In genomic region chr1:225998560-225999226, GRCh38 we compare ENCODE assay signal across 8 cellular contexts. TPM values are rescaled to one million over a fixed set of nuclear protein-coding genes. Genes with fewer than 3 reads are reported as not detected.
DNase-seq lines count a peak whose midpoint lies in the region; ATAC-seq and TF ChIP-seq lines count a peak whose summit lies in the region.

No MANE protein-coding gene starts in this region.

- in situ Hi-C loops in GM13977 (cut with MboI; ENCODE audit: low pct_unique_long_range_greater_than_20kb, low sequenced_read_pairs, unreplicated experiment), result no loop called here

- no peak overlapping the region for H2BK12ac ChIP-seq in neuronal stem cell (ENCODE audit: low read length)

- WGBS in esophagus squamous epithelium, 2 donors, result 0 to 1% methylated on average over 17 of the region's 19 CpGs
- WGBS in neuronal stem cell (ENCODE audit: extremely low coverage in 2 of 2, insufficient read length in 2 of 2, insufficient replicate concordance in 1 of 2), 2 donors, result no CpG with 5 or more reads among the region's 19 CpGs

- peak; percentile 31 for DNase-seq in EL
- no peak for DNase-seq in esophagus squamous epithelium (lab: John Stamatoyannopoulos, UW)
- no peak for DNase-seq in neuronal stem cell (ENCODE audit: low spot score)
- no peak for DNase-seq in GM13977 (ENCODE audit: low spot score)
- no peak for DNase-seq in stimulated activated CD4-positive, alpha-beta T cell treated with anti-CD3 and anti-CD28 coated beads, Interleukin-2, amount 100 ng/mL, for 24 hours
- no peak for DNase-seq in RPMI8226

- H3K23ac ChIP-seq in neuronal stem cell (ENCODE audit: low read depth, low read length, poor library complexity), result peak overlapping the region; percentile 92

- no peak overlapping the region for H3K4ac ChIP-seq in neuronal stem cell (ENCODE audit: low read length)

- peak overlapping the region; percentile 54 for H3K4me2 ChIP-seq in neuronal stem cell (ENCODE audit: insufficient read depth, low read length, poor library complexity, severe bottlenecking)

- H3K4me3 ChIP-seq in esophagus squamous epithelium (peak overlapping the region; percentile 56 to 93 (median 86)), neuronal stem cell (ENCODE audit: low read length in 2 of 2) (peak overlapping the region; percentile 94 to 96)

- peak overlapping the region; percentile 81 for H3K18ac ChIP-seq in neuronal stem cell (ENCODE audit: low read length)

- H3K27ac ChIP-seq in esophagus squamous epithelium, result peak overlapping the region; percentile 82 to 97 (median 94)
- H3K27ac ChIP-seq in neuronal stem cell (replicated peaks; ENCODE audit: low read length), result no peak overlapping the region

- peak; percentile 1 for ATAC-seq in HG02623 (IDR thresholded peaks at IDR 0.05; ENCODE audit: unreplicated experiment)
- peak; percentile 53 for ATAC-seq in SK-N-SH treated with all-trans-retinoic acid at 6 μM for 48 hours

- H3K9me3 ChIP-seq in esophagus squamous epithelium (no peaks in the 10 kb centered on the region), neuronal stem cell (replicated peaks in 1 of 2; ENCODE audit: control insufficient read depth in 2 of 2, insufficient read depth in 1 of 2, low read depth in 1 of 2, low read length in 2 of 2) (no peaks in the 10 kb centered on the region)

- no peak overlapping the region for H2BK15ac ChIP-seq in neuronal stem cell (ENCODE audit: low read length)

- no peak for TF ChIP-seq POLR2A in esophagus squamous epithelium (IDR thresholded peaks at IDR 0.05)

- intact Hi-C loops in esophagus squamous epithelium (cut with DNase I), result loop anchor here (5.0 to 10.0 kb wide), 2 partner anchors 66 to 114 kb away; partner anchors contain the start of gene H3-3A

- H2BK120ac ChIP-seq in neuronal stem cell (ENCODE audit: low read depth, low read length), result no peak overlapping the region

- TF ChIP-seq CTCF in esophagus squamous epithelium (IDR thresholded peaks at IDR 0.05), result peak in 1 of 6 experiments; percentile 17
- no peak for TF ChIP-seq CTCF in GM13977 (IDR thresholded peaks at IDR 0.05; ENCODE audit: extremely low read depth, insufficient read depth, missing control alignments)

- peak overlapping the region; percentile 91 for H2AFZ ChIP-seq in neuronal stem cell (ENCODE audit: low read length)

- peak overlapping the region; percentile 95 for H3K9ac ChIP-seq in neuronal stem cell (ENCODE audit: low read depth, low read length, poor library complexity)

- peaks cover 6% of the 10 kb centered on the region for H3K79me1 ChIP-seq in neuronal stem cell (ENCODE audit: low read depth, low read length)

- no peak overlapping the region for H4K91ac ChIP-seq in neuronal stem cell (ENCODE audit: low read depth, low read length, poor library complexity)

- H3K27me3 ChIP-seq in esophagus squamous epithelium, result no peaks in the 10 kb centered on the region
- H3K27me3 ChIP-seq in neuronal stem cell (ENCODE audit: control insufficient read depth in 3 of 3, insufficient read depth in 3 of 3, low read depth in 1 of 3, low read length in 3 of 3), result no peaks in the 10 kb centered on the region

- H3K36me3 ChIP-seq in esophagus squamous epithelium (peaks cover 0 to 23% (median 7%) of the 10 kb centered on the region in 3 donors), neuronal stem cell (replicated peaks in 1 of 2; ENCODE audit: control insufficient read depth in 2 of 2, insufficient read depth in 2 of 2, low read length in 2 of 2) (peaks cover 7 to 29% of the 10 kb centered on the region in 2 donors)

- no peak overlapping the region for H2AK5ac ChIP-seq in neuronal stem cell (ENCODE audit: low read depth, low read length)

- H4K8ac ChIP-seq in neuronal stem cell (ENCODE audit: low read depth, low read length), result no peak overlapping the region

- peak overlapping the region; percentile 33 for H3K14ac ChIP-seq in neuronal stem cell (ENCODE audit: low read length)

- no peak overlapping the region for H2BK5ac ChIP-seq in neuronal stem cell (ENCODE audit: low read length)

- H3K4me1 ChIP-seq in esophagus squamous epithelium (peaks cover 21 to 73% (median 21%) of the 10 kb centered on the region in 3 donors), neuronal stem cell (ENCODE audit: control insufficient read depth in 2 of 2, insufficient read depth in 1 of 2, low read depth in 1 of 2, low read length in 2 of 2) (peaks cover 16 to 17% of the 10 kb centered on the region in 2 donors)

TF ChIP-seq in SK-N-SH treated with all-trans-retinoic acid at 6 μM for 48 hours, 23 proteins besides CTCF, POLR2A, EP300 and RAD21:
- TF ChIP-seq TOX (CRISPR knock-in tag; IDR thresholded peaks at IDR 0.05; ENCODE audit: borderline replicate concordance) (no peak), CREB5 (CRISPR knock-in tag; IDR thresholded peaks at IDR 0.05; ENCODE audit: low read depth) (no peak)

RNA-seq across cellular contexts. Expression of gene SDE2, which starts 0.5 kb away (rescaled TPM):
- total RNA-seq in esophagus squamous epithelium, result 10 to 100 TPM; 10.5 to 18.7 (median 14.1) TPM
- 7.9 TPM for polyA plus RNA-seq in neuronal stem cell (2013, experiment 1 of 2)
- 8.1 TPM for polyA plus RNA-seq in neuronal stem cell (2013, experiment 2 of 2)

RNA-seq across cellular contexts. Expression of gene LEFTY2, which starts 57.7 kb away (rescaled TPM):
- total RNA-seq in esophagus squamous epithelium, result not detected
- 0.11 TPM for polyA plus RNA-seq in neuronal stem cell (2013, experiment 1 of 2)
- polyA plus RNA-seq in neuronal stem cell (2013, experiment 2 of 2), result 0.10 TPM
